Comparison of ENCODE assay signal across 1 cellular context in genomic region chr12:80892597-80893445, GRCh38.
TF ChIP-seq lines count a peak whose summit lies in the region.

No MANE protein-coding gene starts in this region.

TF ChIP-seq in GM23338, 12 proteins besides CTCF, POLR2A, EP300 and RAD21 (continued from another document):
- TF ChIP-seq ZNF462 (CRISPR knock-in tag; IDR thresholded peaks at IDR 0.05) (no peak), EZH2 (IDR thresholded peaks at IDR 0.05; ENCODE audit: low read depth, unreplicated experiment) (no peak), EZH2phosphoT487 (IDR thresholded peaks at IDR 0.05; ENCODE audit: unreplicated experiment) (no peak), ZNF331 (CRISPR knock-in tag; IDR thresholded peaks at IDR 0.05; ENCODE audit: low read depth) (no peak), REST (IDR thresholded peaks at IDR 0.05; ENCODE audit: unreplicated experiment) (no peak)
